ENCODE assay signal across 33 cellular contexts in the genomic region with DNA sequence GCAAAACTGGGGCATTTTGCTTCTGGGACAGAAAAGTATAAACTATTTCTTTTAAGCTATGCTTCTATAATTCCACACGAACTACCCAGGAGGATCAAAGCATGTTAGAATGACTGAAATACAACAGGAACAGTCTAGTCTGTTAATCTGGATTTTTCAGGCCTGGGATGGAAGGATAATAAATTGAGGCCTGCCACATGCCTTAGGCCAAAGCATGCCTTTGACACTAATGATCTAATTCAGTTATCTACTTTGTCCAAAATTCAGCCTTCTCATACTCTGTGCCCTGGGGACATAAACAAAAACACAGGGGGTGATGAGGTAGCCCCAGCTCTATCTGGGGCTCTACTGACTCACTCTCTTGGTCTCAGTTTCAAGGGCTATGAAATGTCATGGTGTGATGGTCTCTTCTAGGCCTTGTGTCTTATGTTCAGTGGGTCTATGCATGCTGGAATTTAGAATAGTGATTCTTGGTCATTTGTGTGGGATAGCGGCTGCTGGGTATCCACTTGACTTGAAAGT. TPM values are rescaled to one million over a fixed set of nuclear protein-coding genes. Genes with fewer than 3 reads are reported as not detected.
DNase-seq lines count a peak whose midpoint lies in the region; ATAC-seq and TF ChIP-seq lines count a peak whose summit lies in the region.
"Had no signal": no experiment of that assay in that cellular context is flagged by ENCODE, and none has a peak within 500 bp of the region (broad histone marks: within the 10 kb centered on the region; RNA-seq: fewer than 3 reads in every experiment).

No MANE protein-coding gene starts in this region.

- no peaks in the 10 kb centered on the region for H3K36me3 Mint-ChIP-seq in glutamatergic neuron (ENCODE audit: unreplicated experiment)
- H3K36me3 Mint-ChIP-seq: naive B cell, type B pancreatic cell had no signal

- peaks cover 5% of the 10 kb centered on the region for H3K27me3 Mint-ChIP-seq in glutamatergic neuron (ENCODE audit: unreplicated experiment)
- H3K27me3 Mint-ChIP-seq: activated B cell treated with CpG ODN at 0.5 μM for 24 hours, naive B cell, type B pancreatic cell had no signal

- H3K9ac ChIP-seq in SK-N-SH = no peak overlapping the region
- H3K9ac ChIP-seq: BLaER1 had no signal

- TF ChIP-seq RAD21 in SK-N-SH (IDR thresholded peaks at IDR 0.05; ENCODE audit: low read length) = no peak

- POLR2A ChIA-PET in SK-N-SH (lab: Yijun Ruan, JAX) = no interaction called here

- no peak overlapping the region for H2AFZ ChIP-seq in SK-N-SH (ENCODE audit: low read depth)

- TF ChIP-seq CTCF in SK-N-SH (IDR thresholded peaks at IDR 0.05) (no peak), glutamatergic neuron (IDR thresholded peaks at IDR 0.05; ENCODE audit: partially characterized antibody, unreplicated experiment) (no peak), gastrocnemius medialis (IDR thresholded peaks at IDR 0.05 in 4 of 5, conservative IDR thresholded peaks at IDR 0.05 in 1 of 5) (no peak), ascending aorta (IDR thresholded peaks at IDR 0.05) (no peak)

- H3K36me3 ChIP-seq in SK-N-SH (replicated peaks in 1 of 2; ENCODE audit: control insufficient read depth in 1 of 2, insufficient read depth in 2 of 2, low read length in 1 of 2) = no peaks in the 10 kb centered on the region
- H3K36me3 ChIP-seq in gastrocnemius medialis = no peaks in the 10 kb centered on the region
- H3K36me3 ChIP-seq in ascending aorta = no peaks in the 10 kb centered on the region
- H3K36me3 ChIP-seq: BLaER1, HAP-1, lower lobe of right lung, Peyer's patch, sigmoid colon had no signal

- WGBS in SK-N-SH (ENCODE audit: low lambda C conversion rate) = 92% methylated on average over 2 of the region's 2 CpGs

- H3K4me1 ChIP-seq in SK-N-SH (ENCODE audit: control insufficient read depth in 1 of 2, insufficient read depth in 2 of 2, low read depth in 1 of 2, low read length in 1 of 2) = peaks cover 17 to 20% of the 10 kb centered on the region in 2 experiments; a peak in 3 of 4 replicates
- H3K4me1 ChIP-seq in gastrocnemius medialis = peaks cover 7 to 17% of the 10 kb centered on the region in 2 donors
- H3K4me1 ChIP-seq in ascending aorta = peaks cover 3 to 12% of the 10 kb centered on the region in 2 donors

- no peaks in the 10 kb centered on the region for H3K9me3 ChIP-seq in SK-N-SH
- H3K9me3 ChIP-seq in gastrocnemius medialis = no peaks in the 10 kb centered on the region
- no peaks in the 10 kb centered on the region for H3K9me3 ChIP-seq in ascending aorta
- H3K9me3 ChIP-seq: BLaER1, HAP-1, lower lobe of right lung, Peyer's patch, sigmoid colon had no signal

- H3K27ac Mint-ChIP-seq in glutamatergic neuron (ENCODE audit: unreplicated experiment) = peak overlapping the region; percentile 75
- H3K27ac Mint-ChIP-seq: activated B cell treated with CpG ODN at 0.5 μM for 24 hours; activated CD8-positive, alpha-beta memory T cell treated with anti-CD3 and anti-CD28 coated beads, Interleukin-2, amount 10 ng/mL, durations not matched to agents 7 days and 5 days; type B pancreatic cell had no signal

- H3K9me3 Mint-ChIP-seq in glutamatergic neuron (ENCODE audit: unreplicated experiment) = peaks cover 7% of the 10 kb centered on the region
- H3K9me3 Mint-ChIP-seq: activated B cell treated with CpG ODN at 0.5 μM for 24 hours; activated T-cell treated with anti-CD3 and anti-CD28 coated beads, Interleukin-2, amount 50 U/mL, for 4 hours; naive B cell; type B pancreatic cell had no signal

- peak in 1 of 2 experiments; percentile 64; a peak in 2 of 4 replicates for TF ChIP-seq EP300 in SK-N-SH (IDR thresholded peaks at IDR 0.05; ENCODE audit: borderline replicate concordance in 1 of 2, low read depth in 1 of 2, low read length in 1 of 2)

- ATAC-seq in GM21786 (IDR thresholded peaks at IDR 0.05; ENCODE audit: unreplicated experiment) (peak; percentile 31), gastrocnemius medialis (no peak)
- ATAC-seq: activated CD8-positive, alpha-beta memory T cell treated with anti-CD3 and anti-CD28 coated beads, Interleukin-2, amount 10 ng/mL, durations not matched to agents 7 days and 5 days; activated T-cell treated with anti-CD3 and anti-CD28 coated beads, Interleukin-2, amount 50 U/mL, for 4 hours; lower lobe of right lung had no signal

- CTCF ChIA-PET in SK-N-SH (lab: Yijun Ruan, JAX) = interaction anchor here (1.1 kb wide), 1 partner anchor 128 kb away, joined by 3 read pairs; no protein-coding TSS in a partner anchor

- no peak overlapping the region for H3K4me2 ChIP-seq in SK-N-SH
- H3K4me2 ChIP-seq: BLaER1 had no signal

- DNase-seq in EL (peak; percentile 48), SK-N-SH (peak; percentile 33), glutamatergic neuron (no peak), gastrocnemius medialis (no peak), T1000 (lab: John Stamatoyannopoulos, UW) (no peak), ascending aorta (ENCODE audit: low spot score in 2 of 2) (no peak), GM03348 (ENCODE audit: low spot score) (no peak)
- DNase-seq: activated B cell treated with CpG ODN at 0.5 μM for 24 hours; activated CD4-positive, alpha-beta T cell treated with anti-CD3 and anti-CD28 coated beads, Interleukin-2, amount 50 U/mL, for 1 hour; activated CD8-positive, alpha-beta memory T cell treated with anti-CD3 and anti-CD28 coated beads, Interleukin-2, amount 10 ng/mL, durations not matched to agents 7 days and 5 days; activated gamma-delta T cell treated with Interleukin-2 at 50 U/mL for 16 hours; activated T-cell treated with anti-CD3 and anti-CD28 coated beads, Interleukin-2, amount 50 U/mL, for 4 hours; GF-D8; Kasumi-1; kidney glomerular epithelial cell; lower lobe of right lung; midbrain; naive B cell; NCI-H1436 treated with DMSO at 0.1 percent for 48 hours; NCI-H2081 treated with DMSO at 0.1 percent for 48 hours; NCI-H226; NCI-H526 treated with DMSO at 0.1 percent for 48 hours; Peyer's patch; SIG-M5; sigmoid colon; stimulated activated CD4-positive, alpha-beta T cell treated with anti-CD3 and anti-CD28 coated beads, Interleukin-4, amount 100 ng/mL, for 1 hour; T-helper 9 cell had no signal

- peaks cover 69% of the 10 kb centered on the region for H3K4me1 Mint-ChIP-seq in glutamatergic neuron (ENCODE audit: low read depth, unreplicated experiment)

- TF ChIP-seq POLR2A in gastrocnemius medialis (IDR thresholded peaks at IDR 0.05) = no peak

- peaks cover 10% of the 10 kb centered on the region for H3F3A ChIP-seq in SK-N-SH (replicated peaks; ENCODE audit: insufficient read depth)

- peak overlapping the region; percentile 76 for H3K4me3 Mint-ChIP-seq in glutamatergic neuron (ENCODE audit: unreplicated experiment)
- H3K4me3 Mint-ChIP-seq: activated B cell treated with CpG ODN at 0.5 μM for 24 hours; activated CD8-positive, alpha-beta memory T cell treated with anti-CD3 and anti-CD28 coated beads, Interleukin-2, amount 10 ng/mL, durations not matched to agents 7 days and 5 days; activated T-cell treated with anti-CD3 and anti-CD28 coated beads, Interleukin-2, amount 50 U/mL, for 4 hours; type B pancreatic cell had no signal

- H3K27me3 ChIP-seq in SK-N-SH (ENCODE audit: insufficient read depth) (no peaks in the 10 kb centered on the region), gastrocnemius medialis (no peaks in the 10 kb centered on the region), ascending aorta (no peaks in the 10 kb centered on the region)
- H3K27me3 ChIP-seq: BLaER1, Peyer's patch, sigmoid colon had no signal

- H3K27ac ChIP-seq in SK-N-SH (ENCODE audit: low read depth in 2 of 2, low read length in 1 of 2) = peak overlapping the region in 1 of 2 experiments; percentile 1; a peak in 1 of 4 replicates
- H3K27ac ChIP-seq in gastrocnemius medialis = no peak overlapping the region
- H3K27ac ChIP-seq in ascending aorta = no peak overlapping the region
- H3K27ac ChIP-seq: BLaER1, lower lobe of right lung, Peyer's patch, sigmoid colon had no signal

- H3K79me2 ChIP-seq in SK-N-SH (ENCODE audit: insufficient read depth) = no peaks in the 10 kb centered on the region

- in situ Hi-C loops in gastrocnemius medialis (cut with MboI; ENCODE audit: low sequenced_read_pairs in 4 of 4) = no loop called here

- intact Hi-C loops in gastrocnemius medialis (cut with DNase I; ENCODE audit: low total_unique reads) = loop anchor here (10.0 kb wide), 1 partner anchor 129 kb away; no protein-coding TSS in a partner anchor
- intact Hi-C loops in ascending aorta (cut with DNase I) = loop anchor here (5.0 kb wide), 3 partner anchors 51 to 1959 kb away; partner anchors contain the start of genes USF3 and ZDHHC23

- H4K20me1 ChIP-seq in SK-N-SH (ENCODE audit: insufficient read depth) = no peaks in the 10 kb centered on the region
- H4K20me1 ChIP-seq: BLaER1 had no signal

- no peaks in the 10 kb centered on the region for H3K9me2 ChIP-seq in SK-N-SH

- H3K4me3 ChIP-seq in SK-N-SH (ENCODE audit: low read depth in 2 of 2, low read length in 1 of 2) (no peak overlapping the region), gastrocnemius medialis (no peak overlapping the region), ascending aorta (no peak overlapping the region)
- H3K4me3 ChIP-seq: BLaER1, HAP-1, lower lobe of right lung, Peyer's patch, sigmoid colon had no signal

TF ChIP-seq in SK-N-SH, 30 proteins besides CTCF, POLR2A, EP300 and RAD21:
- TF ChIP-seq CHD2 (IDR thresholded peaks at IDR 0.05; ENCODE audit: low read length, partially characterized antibody) = peak; percentile 33
- TF ChIP-seq GATA2 (CRISPR knock-in tag; IDR thresholded peaks at IDR 0.05) = peak; percentile 9; the same call in 1 of the 2 replicates
- TF ChIP-seq RCOR1 (IDR thresholded peaks at IDR 0.05; ENCODE audit: low read length) = peak; percentile 66
- no peak for TF ChIP-seq FOXJ3 (CRISPR knock-in tag; IDR thresholded peaks at IDR 0.05)
- TF ChIP-seq YY1 (IDR thresholded peaks at IDR 0.05; ENCODE audit: low read depth) = no peak
- 0 out of 2 replicates have a peak, but pooled peaks have one; percentile 24 for TF ChIP-seq MXI1 (IDR thresholded peaks at IDR 0.05; ENCODE audit: low read depth, low read length)

RNA-seq across cellular contexts. Expression of gene GAP43, which starts 32.5 kb away (rescaled TPM):
- polyA plus RNA-seq in SK-N-SH (2012; rRNA removed) = 13.6 and 14.0 TPM in 2 replicates
- 15.4 and 16.3 TPM in 2 replicates for polyA plus RNA-seq in SK-N-SH (2012; cell fraction: cytosol; rRNA removed)
- polyA plus RNA-seq in SK-N-SH (2012; cell fraction: nucleus; rRNA removed) = 4.6 and 5.9 TPM in 2 replicates
- total RNA-seq in glutamatergic neuron (ENCODE audit: unreplicated experiment) = 684 TPM
- total RNA-seq in gastrocnemius medialis = under 1 TPM in 1 of 4 donors, not detected in 3; 0.20 TPM
- 0.21 TPM for total RNA-seq in ascending aorta
- total RNA-seq: activated B cell treated with CpG ODN at 0.5 μM for 24 hours; activated CD8-positive, alpha-beta memory T cell treated with anti-CD3 and anti-CD28 coated beads, Interleukin-2, amount 10 ng/mL, durations not matched to agents 7 days and 5 days; activated T-cell treated with anti-CD3 and anti-CD28 coated beads, Interleukin-2, amount 50 U/mL, for 4 hours; dermis microvascular lymphatic vessel endothelial cell; lower lobe of right lung; pulmonary artery endothelial cell had no signal

Comparison
In these comparisons a context has a peak if more than half of its experiments do, and no peak if none do; other contexts are left out.
1. DNase-seq: peak in EL (single experiment) and SK-N-SH (single experiment); none in glutamatergic neuron (single experiment), gastrocnemius medialis (0 of 2), T1000 (single experiment), ascending aorta (0 of 2) and GM03348 (single experiment).
2. RNA of gene GAP43, which starts 32.5 kb away (total RNA-seq): 684 TPM in glutamatergic neuron (single experiment); 0.21 TPM in ascending aorta (single experiment) and 0.20 TPM in gastrocnemius medialis; every median in the first group is over 100 times any median in the second.